In the genomic region with DNA sequence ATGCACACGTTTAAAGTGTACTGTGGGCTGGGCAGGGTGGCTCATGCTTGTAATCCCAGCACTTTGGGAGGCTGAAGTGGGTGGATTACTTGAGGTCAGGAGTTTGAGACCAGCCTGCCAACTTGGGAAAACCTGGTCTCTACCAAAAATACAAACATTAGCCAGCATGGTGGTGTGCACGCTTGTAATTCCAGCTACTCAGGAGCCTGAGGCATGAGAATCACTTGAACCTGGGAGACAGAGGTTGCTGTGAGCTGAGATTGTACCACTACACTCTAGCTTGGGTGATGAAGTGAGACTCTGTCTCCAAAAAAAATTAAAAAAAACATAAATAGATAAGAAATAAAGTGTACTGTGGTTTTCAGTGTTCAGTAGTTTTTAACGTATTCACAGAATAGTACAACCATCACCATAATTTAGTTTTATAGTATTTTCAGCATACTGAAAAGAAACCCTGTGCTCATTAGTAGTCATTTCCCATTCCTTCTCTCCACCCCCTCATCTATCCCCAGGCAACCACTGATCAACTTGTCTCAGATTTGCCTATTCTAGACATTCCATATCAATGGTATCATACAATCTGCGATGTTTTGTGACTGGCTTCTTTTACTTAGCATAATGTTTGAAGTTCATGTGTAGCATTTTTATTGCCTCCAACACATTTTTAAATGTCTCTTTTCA, we compare ENCODE assay signal across 16 cellular contexts. TPM values are rescaled to one million over a fixed set of nuclear protein-coding genes. Genes with fewer than 3 reads are reported as not detected.
DNase-seq lines count a peak whose midpoint lies in the region; ATAC-seq and TF ChIP-seq lines count a peak whose summit lies in the region.
"Had no signal": no experiment of that assay in that cellular context is flagged by ENCODE, and none has a peak within 500 bp of the region (broad histone marks: within the 10 kb centered on the region; RNA-seq: fewer than 3 reads in every experiment).

No MANE protein-coding gene starts in this region.

- WGBS in endodermal cell (ENCODE audit: insufficient coverage in 1 of 2, insufficient read length in 1 of 2), 2 experiments, result 96 to 100% methylated on average over 1 to 4 of the region's 4 CpGs
- WGBS in lower leg skin, 2 donors, result 26 to 34% methylated on average over 4 of the region's 4 CpGs

- peak; percentile 59 for DNase-seq in AG20443 (ENCODE audit: low spot score)
- peak; percentile 5 for DNase-seq in RKO (ENCODE audit: low spot score)
- no peak for DNase-seq in endodermal cell
- DNase-seq in mucosa of descending colon, result no peak
- DNase-seq in COLO668 (lab: John Stamatoyannopoulos, UW; ENCODE audit: unreplicated experiment), result no peak
- no peak for DNase-seq in SIG-M5 (lab: John Stamatoyannopoulos, UW)
- no peak for DNase-seq in lower leg skin (ENCODE audit: low spot score in 2 of 2)
- DNase-seq: CD4-positive, CD25-positive, alpha-beta regulatory T cell; GOT3; heart left ventricle; KBM-7; right lobe of liver; upper lobe of left lung had no signal

- no peaks in the 10 kb centered on the region for H3K27me3 ChIP-seq in endodermal cell (ENCODE audit: control insufficient read depth, insufficient read depth, low read length, poor library complexity, severe bottlenecking)
- H3K27me3 ChIP-seq: heart left ventricle, right lobe of liver, upper lobe of left lung had no signal

- H3K4me3 ChIP-seq in endodermal cell (ENCODE audit: low read length) (no peak overlapping the region), mucosa of descending colon (no peak overlapping the region), lower leg skin (ENCODE audit: low read depth, poor library complexity, severe bottlenecking) (no peak overlapping the region)
- H3K4me3 ChIP-seq: heart left ventricle, right lobe of liver, upper lobe of left lung had no signal

- no peak overlapping the region for H3K4me3 Mint-ChIP-seq in endodermal cell
- H3K4me3 Mint-ChIP-seq: activated T-helper 1 cell treated with anti-CD3 and anti-CD28 coated beads, Interleukin-12 subunit alpha, Interleukin-12 subunit beta, Interleukin-2, Interleukin-4 antibody, amounts not matched to agents 30 ng/mL and 10 ng/mL and 1 ng/mL, durations not matched to agents 14 hours and 24 hours and 36 hours; memory B cell had no signal

- ATAC-seq in mucosa of descending colon (peak; percentile 38), GM19035 (IDR thresholded peaks at IDR 0.05; ENCODE audit: unreplicated experiment) (no peak)
- ATAC-seq: right lobe of liver had no signal

- H3K27me3 Mint-ChIP-seq in endodermal cell (ENCODE audit: insufficient read depth), result no peaks in the 10 kb centered on the region
- H3K27me3 Mint-ChIP-seq: CD4-positive, CD25-positive, alpha-beta regulatory T cell; memory B cell had no signal

- H3K9me3 ChIP-seq in endodermal cell (ENCODE audit: control insufficient read depth, low read length), result peaks cover 5% of the 10 kb centered on the region
- H3K9me3 ChIP-seq in mucosa of descending colon, result no peaks in the 10 kb centered on the region
- H3K9me3 ChIP-seq: heart left ventricle, right lobe of liver, upper lobe of left lung had no signal

- TF ChIP-seq POLR2A in lower leg skin (IDR thresholded peaks at IDR 0.05), result no peak

- peak overlapping the region; percentile 64 for H3K27ac ChIP-seq in endodermal cell (ENCODE audit: low read depth, low read length)
- H3K27ac ChIP-seq: heart left ventricle, right lobe of liver, upper lobe of left lung had no signal

- no peak for TF ChIP-seq CTCF in endodermal cell (conservative IDR thresholded peaks at IDR 0.05)
- TF ChIP-seq CTCF in mucosa of descending colon (IDR thresholded peaks at IDR 0.05), result no peak
- TF ChIP-seq CTCF in lower leg skin (IDR thresholded peaks at IDR 0.05), result no peak

- peaks cover 18% of the 10 kb centered on the region for H3K36me3 Mint-ChIP-seq in endodermal cell (ENCODE audit: low read depth)

- H3K4me1 ChIP-seq in endodermal cell (ENCODE audit: control insufficient read depth, insufficient read depth, low read length), result no peaks in the 10 kb centered on the region
- H3K4me1 ChIP-seq in mucosa of descending colon (ENCODE audit: low read depth), result no peaks in the 10 kb centered on the region

- H3K36me3 ChIP-seq in endodermal cell (ENCODE audit: control insufficient read depth, insufficient read depth, low read length) (no peaks in the 10 kb centered on the region), mucosa of descending colon (ENCODE audit: low read depth) (no peaks in the 10 kb centered on the region)
- H3K36me3 ChIP-seq: right lobe of liver, upper lobe of left lung had no signal

- H3K4me1 Mint-ChIP-seq in endodermal cell, result no peaks in the 10 kb centered on the region

- peaks cover 15% of the 10 kb centered on the region for H3K9me3 Mint-ChIP-seq in endodermal cell
- H3K9me3 Mint-ChIP-seq: activated T-helper 1 cell treated with anti-CD3 and anti-CD28 coated beads, Interleukin-12 subunit alpha, Interleukin-12 subunit beta, Interleukin-2, Interleukin-4 antibody, amounts not matched to agents 30 ng/mL and 10 ng/mL and 1 ng/mL, durations not matched to agents 14 hours and 24 hours and 36 hours; CD4-positive, CD25-positive, alpha-beta regulatory T cell; memory B cell had no signal

- H3K9ac ChIP-seq in endodermal cell (ENCODE audit: extremely low read depth, low read length, poor library complexity, severe bottlenecking), result no peak overlapping the region

- intact Hi-C loops in mucosa of descending colon (cut with DNase I, micrococcal nuclease), result no loop called here
- intact Hi-C loops in lower leg skin (cut with DNase I; ENCODE audit: low total_unique reads), result no loop called here

- H3K27ac Mint-ChIP-seq in endodermal cell, result no peak overlapping the region
- H3K27ac Mint-ChIP-seq: activated T-helper 1 cell treated with anti-CD3 and anti-CD28 coated beads, Interleukin-12 subunit alpha, Interleukin-12 subunit beta, Interleukin-2, Interleukin-4 antibody, amounts not matched to agents 30 ng/mL and 10 ng/mL and 1 ng/mL, durations not matched to agents 14 hours and 24 hours and 36 hours; memory B cell had no signal

RNA-seq across cellular contexts. Expression of a gene that starts 19.1 kb away (rescaled TPM):
- 10 to 100 TPM; 42.1 to 49.8 TPM for total RNA-seq in endodermal cell
- 40.0 TPM for polyA plus RNA-seq in endodermal cell (2013, experiment 1 of 2)
- polyA plus RNA-seq in endodermal cell (2013, experiment 2 of 2), result 40.0 TPM
- total RNA-seq in mucosa of descending colon, result 100 to 1,000 TPM in 1 of 3 donors, 10 to 100 TPM in 2; 73.5 to 153 (median 90.6) TPM
- total RNA-seq in lower leg skin, result 100 to 1,000 TPM in 1 of 4 donors, 10 to 100 TPM in 3; 75.4 to 201 (median 88.6) TPM

Comparison
In these comparisons a context has a peak if more than half of its experiments do, and no peak if none do; other contexts are left out.
1. DNase-seq: peak in AG20443 (single experiment) and RKO (single experiment); none in endodermal cell (single experiment), mucosa of descending colon (0 of 3), COLO668 (single experiment), SIG-M5 (single experiment) and lower leg skin (0 of 2).